Comparison of ENCODE assay signal across 13 cellular contexts in genomic region chr4:89834486-89835209, GRCh38.
"Had no signal": no experiment of that assay in that cellular context is flagged by ENCODE, and none has a peak within 500 bp of the region (broad histone marks: within the 10 kb centered on the region; RNA-seq: fewer than 3 reads in every experiment).

No MANE protein-coding gene starts in this region.

- H3K9me3 Mint-ChIP-seq: activated B cell treated with CpG ODN at 0.5 μM for 24 hours; activated T-helper 1 cell treated with anti-CD3 and anti-CD28 coated beads, Interleukin-12 subunit alpha, Interleukin-12 subunit beta, Interleukin-2, Interleukin-4 antibody, amounts not matched to agents 30 ng/mL and 10 ng/mL and 1 ng/mL, durations not matched to agents 14 hours and 24 hours and 36 hours; dendritic cell treated with granulocyte-macrophage colony-stimulating factor and Interleukin-4, amounts not matched to agents 40 ng/mL and 50 ng/mL, for 4 days; mesothelial cell of epicardium; stimulated activated effector memory CD8-positive, alpha-beta T cell treated with anti-CD3 and anti-CD28 coated beads, Interleukin-12 subunit alpha, Interleukin-12 subunit beta, amount 100 ng/mL, for 72 hours had no signal

- H3K4me1 ChIP-seq: uterus had no signal

- H3K27ac ChIP-seq: thyroid gland had no signal

- H3K27ac Mint-ChIP-seq: activated B cell treated with CpG ODN at 0.5 μM for 24 hours; activated T-helper 1 cell treated with anti-CD3 and anti-CD28 coated beads, Interleukin-12 subunit alpha, Interleukin-12 subunit beta, Interleukin-2, Interleukin-4 antibody, amounts not matched to agents 30 ng/mL and 10 ng/mL and 1 ng/mL, durations not matched to agents 14 hours and 24 hours and 36 hours; dendritic cell treated with granulocyte-macrophage colony-stimulating factor and Interleukin-4, amounts not matched to agents 40 ng/mL and 50 ng/mL, for 4 days; mesothelial cell of epicardium; stimulated activated effector memory CD8-positive, alpha-beta T cell treated with anti-CD3 and anti-CD28 coated beads, Interleukin-12 subunit alpha, Interleukin-12 subunit beta, amount 100 ng/mL, for 72 hours had no signal

- H3K27me3 ChIP-seq: thyroid gland, uterus had no signal

- H3K9me3 ChIP-seq: thyroid gland, uterus had no signal

- H3K4me3 ChIP-seq: thyroid gland had no signal

- DNase-seq: activated B cell treated with CpG ODN at 0.5 μM for 24 hours; activated CD4-positive, alpha-beta T cell treated with anti-CD3 and anti-CD28 coated beads, Interleukin-2, amount 50 U/mL, for 1 hour; activated CD8-positive, alpha-beta memory T cell treated with anti-CD3 and anti-CD28 coated beads for 24 hours; cerebellar nuclear complex; left ventricle myocardium superior; nucleus accumbens; SW 1271; thyroid gland; uterus had no signal

- H3K4me3 Mint-ChIP-seq: activated B cell treated with CpG ODN at 0.5 μM for 24 hours; dendritic cell treated with granulocyte-macrophage colony-stimulating factor and Interleukin-4, amounts not matched to agents 40 ng/mL and 50 ng/mL, for 4 days; stimulated activated effector memory CD8-positive, alpha-beta T cell treated with anti-CD3 and anti-CD28 coated beads, Interleukin-12 subunit alpha, Interleukin-12 subunit beta, amount 100 ng/mL, for 72 hours had no signal

- H3K36me3 ChIP-seq: thyroid gland, uterus had no signal

- ATAC-seq: left ventricle myocardium superior; stimulated activated effector memory CD8-positive, alpha-beta T cell treated with anti-CD3 and anti-CD28 coated beads, Interleukin-12 subunit alpha, Interleukin-12 subunit beta, amount 100 ng/mL, for 72 hours had no signal

- H3K36me3 Mint-ChIP-seq: stimulated activated effector memory CD8-positive, alpha-beta T cell treated with anti-CD3 and anti-CD28 coated beads, Interleukin-12 subunit alpha, Interleukin-12 subunit beta, amount 100 ng/mL, for 72 hours had no signal
